9 cellular contexts compared by ENCODE assay signal in genomic region chr14:96100171-96101064, GRCh38.
DNase-seq lines count a peak whose midpoint lies in the region; ATAC-seq and TF ChIP-seq lines count a peak whose summit lies in the region.
"Had no signal": no experiment of that assay in that cellular context is flagged by ENCODE, and none has a peak within 500 bp of the region (broad histone marks: within the 10 kb centered on the region; RNA-seq: fewer than 3 reads in every experiment).

No MANE protein-coding gene starts in this region.

- no peaks in the 10 kb centered on the region for H3K36me3 Mint-ChIP-seq in type B pancreatic cell
- H3K36me3 Mint-ChIP-seq: activated naive CD8-positive, alpha-beta T cell had no signal

- intact Hi-C loops in PC-9 (cut with micrococcal nuclease; ENCODE audit: unreplicated experiment), result loop anchor here (1.0 to 10.0 kb wide), 2 partner anchors 104 to 175 kb away; partner anchors contain the start of gene BDKRB2

- H4K20me1 ChIP-seq in PC-9 (ENCODE audit: insufficient read depth) (no peaks in the 10 kb centered on the region), osteoblast (ENCODE audit: insufficient read depth, low read length) (no peaks in the 10 kb centered on the region)

- POLR2A ChIA-PET in PC-9 (lab: Charles Lee; ENCODE audit: unreplicated experiment), result no interaction called here

- no peaks in the 10 kb centered on the region for H3K9me2 ChIP-seq in PC-9 (ENCODE audit: insufficient read depth)

- CTCF ChIA-PET in PC-9 (lab: Charles Lee), result interaction anchor here (0.6 kb wide), 1 partner anchor 113 kb away, joined by 3 read pairs; no protein-coding TSS in a partner anchor

- H3K79me2 ChIP-seq in PC-9 (ENCODE audit: low read depth), result no peaks in the 10 kb centered on the region
- no peaks in the 10 kb centered on the region for H3K79me2 ChIP-seq in osteoblast (ENCODE audit: insufficient read depth, low read length)

- TF ChIP-seq CTCF in PC-9 (conservative IDR thresholded peaks at IDR 0.05) (peak; percentile 89), fibroblast of pulmonary artery (IDR thresholded peaks at IDR 0.05; ENCODE audit: low read length, missing control alignments) (peak; percentile 94), osteoblast (IDR thresholded peaks at IDR 0.05; ENCODE audit: extremely low read depth, low read depth, low read length) (peak; percentile 98), type B pancreatic cell (conservative IDR thresholded peaks at IDR 0.05) (peak; percentile 92)

- no TSS peak for BruUV-seq in PC-9 (replicated peaks; lab: Mats Ljungman, UMichigan)

- peaks cover 26% of the 10 kb centered on the region for H3K4me1 Mint-ChIP-seq in type B pancreatic cell (ENCODE audit: unreplicated experiment)

- no peaks in the 10 kb centered on the region for H3K27me3 Mint-ChIP-seq in type B pancreatic cell
- H3K27me3 Mint-ChIP-seq: activated naive CD8-positive, alpha-beta T cell had no signal

- TF ChIP-seq POLR2A in GM18505 (IDR thresholded peaks at IDR 0.05; ENCODE audit: borderline replicate concordance, extremely low read depth, insufficient read depth, insufficient read length), result no peak

- H3K36me3 ChIP-seq in PC-9 (ENCODE audit: low read depth) (no peaks in the 10 kb centered on the region), osteoblast (ENCODE audit: insufficient read depth, low read length) (no peaks in the 10 kb centered on the region)

- no peak for ATAC-seq in GM18505 (IDR thresholded peaks at IDR 0.05; ENCODE audit: unreplicated experiment)

- H3K4me3 ChIP-seq in PC-9, result no peak overlapping the region
- H3K4me3 ChIP-seq in fibroblast of pulmonary artery (replicated peaks; ENCODE audit: low read depth, low read length), result no peak overlapping the region
- no peak overlapping the region for H3K4me3 ChIP-seq in osteoblast (ENCODE audit: insufficient read depth, low read length)

- peaks cover 52% of the 10 kb centered on the region for H3K4me1 ChIP-seq in PC-9 (replicated peaks; ENCODE audit: insufficient read depth)
- H3K4me1 ChIP-seq in osteoblast (ENCODE audit: insufficient read depth, low read length), result peaks cover 30% of the 10 kb centered on the region

- H3K27me3 ChIP-seq in PC-9 (ENCODE audit: insufficient read depth, low read depth), result no peaks in the 10 kb centered on the region
- H3K27me3 ChIP-seq in osteoblast (ENCODE audit: insufficient read depth, low read length), result no peaks in the 10 kb centered on the region

- H2AFZ ChIP-seq in PC-9 (no peak overlapping the region), osteoblast (ENCODE audit: low read length) (no peak overlapping the region)

- H3F3A ChIP-seq in PC-9 (ENCODE audit: insufficient read depth, low read depth), result peaks cover 19% of the 10 kb centered on the region

- H3K27ac ChIP-seq in PC-9 (no peak overlapping the region), osteoblast (ENCODE audit: low read depth, low read length) (peak overlapping the region; percentile 55)

- H3K4me2 ChIP-seq in PC-9, result 0 out of 2 replicates have a peak overlapping the region, but pooled peaks have one; percentile 23
- H3K4me2 ChIP-seq in osteoblast (ENCODE audit: insufficient read depth, low read length), result peak overlapping the region; percentile 41

- peak; percentile 86 for DNase-seq in DMS53 (lab: John Stamatoyannopoulos, UW)
- peak; percentile 20 for DNase-seq in KG1 (lab: John Stamatoyannopoulos, UW)
- peak; percentile 45 to 47 for DNase-seq in PC-9
- peak; percentile 74 to 79 for DNase-seq in activated T-cell treated with anti-CD3 and anti-CD28 coated beads, Interleukin-2, amount 50 U/mL, for 48 hours
- DNase-seq in fibroblast of pulmonary artery (ENCODE audit: low read depth), result peak; percentile 86
- DNase-seq in osteoblast (ENCODE audit: insufficient read length, low spot score, missing footprints), result peak; percentile 92
- no peak for DNase-seq in type B pancreatic cell (ENCODE audit: extremely low spot score, unreplicated experiment)

- H3K4me3 Mint-ChIP-seq in type B pancreatic cell, result no peak overlapping the region
- H3K4me3 Mint-ChIP-seq: activated naive CD8-positive, alpha-beta T cell had no signal

- H3K9me3 Mint-ChIP-seq in type B pancreatic cell, result no peaks in the 10 kb centered on the region

- no peaks in the 10 kb centered on the region for H3K9me3 ChIP-seq in PC-9 (ENCODE audit: insufficient read depth, low read depth)
- H3K9me3 ChIP-seq in osteoblast (ENCODE audit: low read depth, low read length), result no peaks in the 10 kb centered on the region

- peak overlapping the region; percentile 72 for H3K27ac Mint-ChIP-seq in type B pancreatic cell
- H3K27ac Mint-ChIP-seq: activated naive CD8-positive, alpha-beta T cell had no signal
